ENCODE assay signal across 1 cellular context in the genomic region with DNA sequence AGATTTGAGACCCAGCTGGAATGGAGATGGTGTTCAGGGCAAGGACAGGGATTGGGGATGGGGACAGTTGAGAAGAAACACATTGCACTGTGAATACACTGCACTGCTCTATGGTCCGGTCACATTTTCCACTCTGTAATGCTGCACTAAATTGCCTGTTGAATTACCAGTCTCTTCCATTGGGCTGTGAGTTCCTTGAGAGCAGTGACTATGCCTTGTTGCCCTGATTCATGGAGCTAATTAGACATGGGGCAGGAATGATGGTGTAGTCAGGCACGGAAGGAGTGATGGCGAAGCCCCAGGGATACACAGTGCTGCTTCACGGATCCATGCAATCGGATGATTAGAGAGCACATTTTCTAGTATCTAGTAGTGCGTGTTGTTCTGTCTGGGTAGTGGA.
TF ChIP-seq lines count a peak whose summit lies in the region.

No MANE protein-coding gene starts in this region.

TF ChIP-seq in HCT116, 20 proteins besides CTCF, POLR2A, EP300 and RAD21 (continued from another document):
- TF ChIP-seq REST (IDR thresholded peaks at IDR 0.05; ENCODE audit: low read depth) (no peak), SIN3A (IDR thresholded peaks at IDR 0.05; ENCODE audit: low read depth) (no peak), CBX3 (IDR thresholded peaks at IDR 0.05; ENCODE audit: low read depth) (no peak), ZBTB33 (IDR thresholded peaks at IDR 0.05; ENCODE audit: extremely low read depth, insufficient replicate concordance, low read length) (no peak), POLR2AphosphoS5 (IDR thresholded peaks at IDR 0.05; ENCODE audit: low read depth, low read length) (no peak), ZFX (IDR thresholded peaks at IDR 0.05) (no peak)
